Comparison of ENCODE assay signal across 21 cellular contexts in genomic region chr4:76712564-76712963, GRCh38.
DNase-seq lines count a peak whose midpoint lies in the region; ATAC-seq, FAIRE-seq and TF ChIP-seq lines count a peak whose summit lies in the region.
"Had no signal": no experiment of that assay in that cellular context is flagged by ENCODE, and none has a peak within 500 bp of the region (broad histone marks: within the 10 kb centered on the region; RNA-seq: fewer than 3 reads in every experiment).

No MANE protein-coding gene starts in this region.

- H3K9ac ChIP-seq in PC-3 (ENCODE audit: low read length), result no peak overlapping the region

- no peak overlapping the region for H3K4me2 ChIP-seq in PC-3 (ENCODE audit: low read length)
- H3K4me2 ChIP-seq: A549 had no signal

- intact Hi-C loops in PC-3 (cut with micrococcal nuclease), result no loop called here

- H3K9me2 ChIP-seq in PC-3 (replicated peaks; ENCODE audit: low read length), result no peaks in the 10 kb centered on the region

- no peak for TF ChIP-seq CTCF in PC-3 (conservative IDR thresholded peaks at IDR 0.05; ENCODE audit: low read depth, low read length)

- H3F3A ChIP-seq in PC-3 (ENCODE audit: low read length, unreplicated experiment), result no peaks in the 10 kb centered on the region

- peaks cover 6% of the 10 kb centered on the region; the same call in 1 of the 2 replicates for H3K36me3 ChIP-seq in PC-3 (ENCODE audit: low read depth, low read length)
- peaks cover 0 to 18% of the 10 kb centered on the region in 2 donors for H3K36me3 ChIP-seq in small intestine (ENCODE audit: control insufficient read depth in 2 of 2, insufficient read depth in 2 of 2, low read length in 2 of 2)

- FAIRE-seq in small intestine (lab: Jason Lieb, UNC), result no peak
- FAIRE-seq: A549, H54 had no signal

- H3K79me2 ChIP-seq in PC-3 (ENCODE audit: low read length), result peaks cover 30% of the 10 kb centered on the region

- no TSS peak for BruUV-seq in PC-3 (replicated peaks; lab: Mats Ljungman, UMichigan)

- CTCF ChIA-PET in PC-3 (lab: Charles Lee), result no interaction called here

- no peaks in the 10 kb centered on the region for H3K9me3 ChIP-seq in PC-3 (ENCODE audit: low read length)
- H3K9me3 ChIP-seq in small intestine (ENCODE audit: control insufficient read depth, low read depth), result no peaks in the 10 kb centered on the region
- H3K9me3 ChIP-seq: A549, MG63, Peyer's patch, SJSA1 had no signal

- POLR2A ChIA-PET in PC-3 (lab: Charles Lee; ENCODE audit: unreplicated experiment), result no interaction called here

- no peaks in the 10 kb centered on the region for H4K20me1 ChIP-seq in PC-3 (ENCODE audit: low read length)

- no peak overlapping the region for H3K27ac ChIP-seq in PC-3 (ENCODE audit: low read length)
- no peak overlapping the region for H3K27ac ChIP-seq in small intestine (ENCODE audit: low read depth in 1 of 2, low read length in 1 of 2)
- H3K27ac ChIP-seq: A549, SJSA1 had no signal

- 87 to 92% (median 90%) methylated on average over 5 of the region's 5 CpGs for WGBS in small intestine, 3 donors

- H2AFZ ChIP-seq in PC-3 (ENCODE audit: low read length), result no peak overlapping the region

- ATAC-seq in PC-3 (peak; percentile 43), esophagus mucosa (peak; percentile 44), GM21367 (IDR thresholded peaks at IDR 0.05; ENCODE audit: unreplicated experiment) (no peak), SK-N-SH treated with all-trans-retinoic acid at 6 μM for 48 hours (no peak)
- ATAC-seq: A549, Right ventricle myocardium inferior had no signal

- H3K4me3 ChIP-seq in PC-3 (ENCODE audit: low read length) (no peak overlapping the region), small intestine (ENCODE audit: low read depth in 1 of 2, low read length in 2 of 2) (no peak overlapping the region)
- H3K4me3 ChIP-seq: A549, MG63, Peyer's patch, SJSA1 had no signal

- H3K4me1 ChIP-seq in PC-3 (ENCODE audit: insufficient read depth, low read length), result peaks cover 12% of the 10 kb centered on the region; the same call in 1 of the 2 replicates
- peaks cover 6% of the 10 kb centered on the region in 2 donors for H3K4me1 ChIP-seq in small intestine (ENCODE audit: control insufficient read depth in 2 of 2, insufficient read depth in 1 of 2, low read depth in 1 of 2, low read length in 1 of 2)

- peak; percentile 11 for DNase-seq in EL
- peak; percentile 49 for DNase-seq in PC-3
- DNase-seq in small intestine, result peak; percentile 37
- DNase-seq in NCI-H526 treated with DMSO at 0.1 percent for 48 hours (lab: John Stamatoyannopoulos, UW), result no peak
- DNase-seq: DMS79 treated with DMSO at 0.1 percent for 48 hours; Karpas-422; MG63; NCI-H1417; NCI-H187; NCI-H2107; NCI-H446 treated with DMSO at 0.1 percent for 48 hours; NCI-H748 treated with DMSO at 0.1 percent for 48 hours; NK-92 treated with Interleukin-12 subunit alpha and Interleukin-12 subunit beta, amount 100 ng/mL, for 24 hours; Peyer's patch had no signal

- H3K27me3 ChIP-seq in PC-3 (ENCODE audit: low read length) (no peaks in the 10 kb centered on the region), small intestine (ENCODE audit: control insufficient read depth in 2 of 2, insufficient read depth in 2 of 2, low read length in 2 of 2) (no peaks in the 10 kb centered on the region)
- H3K27me3 ChIP-seq: MG63, Peyer's patch, SJSA1 had no signal

TF ChIP-seq in SK-N-SH treated with all-trans-retinoic acid at 6 μM for 48 hours, 23 proteins besides CTCF, POLR2A, EP300 and RAD21:
- TF ChIP-seq PATZ1 (CRISPR knock-in tag; IDR thresholded peaks at IDR 0.05; ENCODE audit: borderline replicate concordance), result no peak
- TF ChIP-seq SNAI2 (CRISPR knock-in tag; IDR thresholded peaks at IDR 0.05), result no peak
- no peak for TF ChIP-seq ZNF8 (CRISPR knock-in tag; IDR thresholded peaks at IDR 0.05)
- no peak for TF ChIP-seq TCF4 (CRISPR knock-in tag; IDR thresholded peaks at IDR 0.05; ENCODE audit: borderline replicate concordance)
- no peak for TF ChIP-seq GLIS3 (CRISPR knock-in tag; IDR thresholded peaks at IDR 0.05)
- TF ChIP-seq OSR1 (CRISPR knock-in tag; IDR thresholded peaks at IDR 0.05), result no peak
- no peak for TF ChIP-seq ZFP3 (CRISPR knock-in tag; IDR thresholded peaks at IDR 0.05)
- TF ChIP-seq PPARA (CRISPR knock-in tag; IDR thresholded peaks at IDR 0.05; ENCODE audit: borderline replicate concordance), result no peak
- TF ChIP-seq CREB5 (CRISPR knock-in tag; IDR thresholded peaks at IDR 0.05; ENCODE audit: low read depth), result no peak
- no peak for TF ChIP-seq TOX (CRISPR knock-in tag; IDR thresholded peaks at IDR 0.05; ENCODE audit: borderline replicate concordance)
- TF ChIP-seq ESRRG (CRISPR knock-in tag; IDR thresholded peaks at IDR 0.05), result no peak
TF ChIP-seq in SK-N-SH treated with all-trans-retinoic acid at 6 μM for 48 hours: peak in this region for 0.

Comparison
In these comparisons a context has a peak if more than half of its experiments do, and no peak if none do; other contexts are left out.
1. ATAC-seq: peak in PC-3 (single experiment) and esophagus mucosa (single experiment); none in GM21367 (single experiment) and SK-N-SH treated with all-trans-retinoic acid at 6 μM for 48 hours (single experiment).